ENCODE assay signal across 9 cellular contexts in the genomic region with DNA sequence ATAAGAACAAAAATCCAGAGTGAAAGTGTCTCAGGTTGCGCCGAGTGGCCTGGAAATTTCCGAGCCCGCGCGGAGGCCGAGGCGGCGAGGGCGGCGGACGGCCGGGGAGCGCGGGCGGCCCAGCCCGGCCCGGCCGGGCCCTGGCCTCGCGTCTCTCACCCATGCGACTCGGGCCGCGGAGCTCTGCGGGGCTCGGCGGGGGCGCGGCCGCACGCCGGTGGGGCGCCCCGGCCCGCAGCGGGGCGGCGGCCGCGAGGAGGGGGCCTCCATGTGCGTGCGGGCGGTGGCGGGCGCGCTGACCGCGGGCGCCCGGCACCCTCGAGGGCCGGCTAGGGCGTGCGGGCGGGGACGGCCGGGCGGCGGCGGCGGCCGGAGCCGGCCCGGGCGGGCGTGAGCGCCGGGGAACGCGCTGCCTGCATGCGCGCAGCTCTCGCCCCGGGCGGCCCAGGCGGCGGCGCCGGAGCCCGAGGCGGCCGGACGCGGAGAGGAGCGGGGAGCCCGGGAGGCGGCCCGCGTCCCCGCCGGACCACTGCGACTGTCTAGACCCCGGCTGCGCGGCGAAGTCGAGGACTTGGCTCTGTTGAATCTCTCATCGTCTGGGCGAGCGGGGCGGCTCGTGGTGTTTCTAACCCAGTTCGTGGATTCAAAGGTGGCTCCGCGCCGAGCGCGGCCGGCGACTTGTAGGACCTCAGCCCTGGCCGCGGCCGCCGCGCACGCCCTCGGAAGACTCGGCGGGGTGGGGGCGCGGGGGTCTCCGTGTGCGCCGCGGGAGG. TPM values are rescaled to one million over a fixed set of nuclear protein-coding genes. Genes with fewer than 3 reads are reported as not detected.
DNase-seq lines count a peak whose midpoint lies in the region; ATAC-seq and TF ChIP-seq lines count a peak whose summit lies in the region.
"Had no signal": no experiment of that assay in that cellular context is flagged by ENCODE, and none has a peak within 500 bp of the region (broad histone marks: within the 10 kb centered on the region; RNA-seq: fewer than 3 reads in every experiment).

A gene (plus strand): TSS at position 586 of the 773 bp plus-strand sequence. CDS start 249 bp downstream, outside the sequence.

- no peaks in the 10 kb centered on the region for H3K9me3 ChIP-seq in hepatocyte (ENCODE audit: low read depth)
- H3K9me3 ChIP-seq in smooth muscle cell (replicated peaks; ENCODE audit: low read depth): no peaks in the 10 kb centered on the region

- 3% methylated on average over 45 of the region's 126 CpGs for WGBS in hepatocyte (ENCODE audit: low lambda C conversion rate, missing lambda C conversion rate)
- WGBS in smooth muscle cell (ENCODE audit: low lambda C conversion rate): under 1% methylated on average over 47 of the region's 126 CpGs

- ATAC-seq in GM19328 (IDR thresholded peaks at IDR 0.05; ENCODE audit: unreplicated experiment): no peak

- H3K4me1 ChIP-seq in hepatocyte (ENCODE audit: insufficient read depth) (peaks cover 18% of the 10 kb centered on the region), smooth muscle cell (ENCODE audit: low read depth) (no peaks in the 10 kb centered on the region)

- peak within 1 kb of the TSS; percentile 53 for H3K4me3 Mint-ChIP-seq in activated CD4-positive, alpha-beta memory T cell treated with anti-CD3 and anti-CD28 coated beads, Interleukin-2, amount 10 ng/mL, durations not matched to agents 7 days and 5 days

- no peak within 1 kb of the TSS for H3K27ac Mint-ChIP-seq in activated CD4-positive, alpha-beta memory T cell treated with anti-CD3 and anti-CD28 coated beads, Interleukin-2, amount 10 ng/mL, durations not matched to agents 7 days and 5 days

- peak within 1 kb of the TSS; percentile 90 for H2AFZ ChIP-seq in hepatocyte
- peak within 1 kb of the TSS; percentile 70 for H2AFZ ChIP-seq in smooth muscle cell (ENCODE audit: low read depth)

- H3K9me2 ChIP-seq in hepatocyte (replicated peaks; ENCODE audit: insufficient read depth): no peaks in the 10 kb centered on the region

- H3K27ac ChIP-seq in hepatocyte (no peak within 1 kb of the TSS), smooth muscle cell (ENCODE audit: low read depth) (no peak within 1 kb of the TSS)
- H3K27ac ChIP-seq: BLaER1 treated with 17β-estradiol and CSF1 and Interleukin-3, amounts not matched to agents 10 nM and 100 nM had no signal

- no peaks in the 10 kb centered on the region for H3K9me3 Mint-ChIP-seq in activated CD4-positive, alpha-beta memory T cell treated with anti-CD3 and anti-CD28 coated beads, Interleukin-2, amount 10 ng/mL, durations not matched to agents 7 days and 5 days

- H3F3A ChIP-seq in smooth muscle cell (ENCODE audit: low read depth): no peaks in the 10 kb centered on the region

- H3K36me3 ChIP-seq in hepatocyte (replicated peaks; ENCODE audit: insufficient read depth, low read depth) (no peaks in the 10 kb centered on the region), smooth muscle cell (ENCODE audit: low read depth) (no peaks in the 10 kb centered on the region)
- H3K36me3 ChIP-seq: BLaER1 treated with 17β-estradiol and CSF1 and Interleukin-3, amounts not matched to agents 10 nM and 100 nM had no signal

- H3K79me2 ChIP-seq in hepatocyte (no peaks in the 10 kb centered on the region), smooth muscle cell (ENCODE audit: low read depth) (no peaks in the 10 kb centered on the region)

- H3K27me3 Mint-ChIP-seq in activated CD4-positive, alpha-beta memory T cell treated with anti-CD3 and anti-CD28 coated beads, Interleukin-2, amount 10 ng/mL, durations not matched to agents 7 days and 5 days: peaks cover 80% of the 10 kb centered on the region

- CTCF ChIA-PET in activated CD4-positive, alpha-beta memory T cell treated with anti-CD3 and anti-CD28 coated beads, Interleukin-2, amount 10 ng/mL, durations not matched to agents 7 days and 5 days (lab: Charles Lee): no interaction called here

- H3K4me3 ChIP-seq in hepatocyte: peak within 1 kb of the TSS; percentile 75
- H3K4me3 ChIP-seq in smooth muscle cell: peak within 1 kb of the TSS; percentile 55

- DNase-seq in NCI-H1105 treated with DMSO at 0.1 percent for 48 hours (lab: John Stamatoyannopoulos, UW): peak; percentile 5
- DNase-seq in NCI-H1105 (lab: John Stamatoyannopoulos, UW): no peak
- DNase-seq in activated CD4-positive, alpha-beta memory T cell treated with anti-CD3 and anti-CD28 coated beads, Interleukin-2, amount 10 ng/mL, durations not matched to agents 7 days and 5 days: no peak
- no peak for DNase-seq in hepatocyte (ENCODE audit: low spot score)
- no peak for DNase-seq in smooth muscle cell (lab: John Stamatoyannopoulos, UW; ENCODE audit: unreplicated experiment)
- DNase-seq in pons (ENCODE audit: low spot score): no peak
- DNase-seq in cerebellar nuclear complex (lab: John Stamatoyannopoulos, UW): no peak

- H3K36me3 Mint-ChIP-seq in activated CD4-positive, alpha-beta memory T cell treated with anti-CD3 and anti-CD28 coated beads, Interleukin-2, amount 10 ng/mL, durations not matched to agents 7 days and 5 days (ENCODE audit: low read depth): peaks cover 11% of the 10 kb centered on the region

- peak within 1 kb of the TSS; percentile 97 for H3K4me2 ChIP-seq in hepatocyte
- peak within 1 kb of the TSS; percentile 92 for H3K4me2 ChIP-seq in smooth muscle cell

- no peaks in the 10 kb centered on the region for H4K20me1 ChIP-seq in hepatocyte (ENCODE audit: insufficient read depth, poor library complexity, severe bottlenecking)
- H4K20me1 ChIP-seq in smooth muscle cell (ENCODE audit: low read depth): no peaks in the 10 kb centered on the region

- TF ChIP-seq CTCF in hepatocyte (IDR thresholded peaks at IDR 0.05; ENCODE audit: poor library complexity) (no peak), smooth muscle cell (IDR thresholded peaks at IDR 0.05; ENCODE audit: borderline replicate concordance, insufficient read depth, poor library complexity, severe bottlenecking) (no peak)

- H3K27me3 ChIP-seq in hepatocyte: peaks cover 96% of the 10 kb centered on the region
- peaks cover 96% of the 10 kb centered on the region for H3K27me3 ChIP-seq in smooth muscle cell (ENCODE audit: low read depth)

- POLR2A ChIA-PET in activated CD4-positive, alpha-beta memory T cell treated with anti-CD3 and anti-CD28 coated beads, Interleukin-2, amount 10 ng/mL, durations not matched to agents 7 days and 5 days (lab: Charles Lee): no interaction called here

- H3K9ac ChIP-seq in smooth muscle cell (ENCODE audit: low read depth): no peak within 1 kb of the TSS
- H3K9ac ChIP-seq: BLaER1 treated with 17β-estradiol and CSF1 and Interleukin-3, amounts not matched to agents 10 nM and 100 nM had no signal

- peaks cover 11% of the 10 kb centered on the region for H3K4me1 Mint-ChIP-seq in activated CD4-positive, alpha-beta memory T cell treated with anti-CD3 and anti-CD28 coated beads, Interleukin-2, amount 10 ng/mL, durations not matched to agents 7 days and 5 days

RNA-seq across cellular contexts. Expression of the gene that starts here (rescaled TPM):
- not detected for total RNA-seq in activated CD4-positive, alpha-beta memory T cell treated with anti-CD3 and anti-CD28 coated beads, Interleukin-2, amount 10 ng/mL, durations not matched to agents 7 days and 5 days
- total RNA-seq in hepatocyte (not detected in 2 replicates), smooth muscle cell (not detected in 2 replicates)
- polyA plus RNA-seq in hepatocyte (0.17 and 0.24 TPM in 2 replicates), smooth muscle cell (0.07 TPM in 1 of 2 replicates, not detected in the other)
